8 cellular contexts compared by ENCODE assay signal in the genomic region with DNA sequence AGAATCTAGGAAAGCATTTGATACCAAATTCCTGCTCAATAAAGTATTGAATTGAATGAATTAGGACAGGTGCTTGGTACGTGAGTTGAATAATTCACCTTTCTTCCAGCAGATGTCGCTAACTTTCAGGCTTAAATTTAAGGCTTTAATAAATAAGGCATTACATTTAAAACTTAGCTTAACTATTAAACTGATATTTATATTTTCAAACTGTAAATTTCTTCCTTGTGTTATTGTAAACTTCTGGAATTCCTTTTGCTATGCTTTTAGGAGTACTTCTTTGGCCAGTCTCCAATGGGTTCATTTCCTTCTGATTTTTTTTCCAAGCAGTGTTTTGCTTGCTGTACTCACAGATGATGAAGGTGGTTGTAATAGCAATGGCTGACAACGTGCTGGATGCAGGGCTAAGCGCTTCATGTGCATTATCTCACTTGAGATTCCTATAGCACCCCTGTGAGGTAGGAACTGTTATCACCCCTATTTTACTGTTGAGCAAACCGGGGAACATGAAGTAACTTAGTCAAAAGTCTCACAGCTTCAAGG.
A peak's percentile ranks its signal among the peaks of the same experiment; 100 is the strongest.
DNase-seq lines count a peak whose midpoint lies in the region; ATAC-seq and TF ChIP-seq lines count a peak whose summit lies in the region.

No MANE protein-coding gene starts in this region.

- no peak overlapping the region for H3K27ac ChIP-seq in upper lobe of right lung

- no peak overlapping the region for H3K4me3 Mint-ChIP-seq in activated T-helper 1 cell treated with anti-CD3 and anti-CD28 coated beads, Interleukin-12 subunit alpha, Interleukin-12 subunit beta, Interleukin-2, Interleukin-4 antibody, amounts not matched to agents 30 ng/mL and 10 ng/mL and 1 ng/mL, durations not matched to agents 14 hours and 24 hours and 36 hours
- no peak overlapping the region for H3K4me3 Mint-ChIP-seq in MCF 10A (ENCODE audit: unreplicated experiment)

- H3K36me3 ChIP-seq in upper lobe of right lung = no peaks in the 10 kb centered on the region

- ATAC-seq in upper lobe of right lung (peak; percentile 28), GM19452 (IDR thresholded peaks at IDR 0.05; ENCODE audit: unreplicated experiment) (no peak)

- H3K27me3 Mint-ChIP-seq in activated T-helper 1 cell treated with anti-CD3 and anti-CD28 coated beads, Interleukin-12 subunit alpha, Interleukin-12 subunit beta, Interleukin-2, Interleukin-4 antibody, amounts not matched to agents 30 ng/mL and 10 ng/mL and 1 ng/mL, durations not matched to agents 14 hours and 24 hours and 36 hours (ENCODE audit: insufficient read depth) = peaks cover 3% of the 10 kb centered on the region
- no peaks in the 10 kb centered on the region for H3K27me3 Mint-ChIP-seq in MCF 10A (ENCODE audit: insufficient read depth, unreplicated experiment)

- TF ChIP-seq CTCF in MCF 10A (IDR thresholded peaks at IDR 0.05; ENCODE audit: unreplicated experiment) = peak; percentile 35
- peak; percentile 83 for TF ChIP-seq CTCF in upper lobe of right lung (IDR thresholded peaks at IDR 0.05)

- DNase-seq in activated T-helper 1 cell treated with Interleukin-2 at 50 U/mL for 16 hours (ENCODE audit: low read depth) (peak; percentile 19), HS-5 (ENCODE audit: low read depth) (peak; percentile 47), NOMO-1 treated with DMSO at 0.1 percent for 48 hours (lab: John Stamatoyannopoulos, UW; ENCODE audit: unreplicated experiment) (peak; percentile 52), MCF 10A (ENCODE audit: unreplicated experiment) (peak; percentile 75), kidney tubule cell (ENCODE audit: low spot score) (peak; percentile 68), upper lobe of right lung (no peak)
- no peak for DNase-seq in activated T-helper 1 cell treated with anti-CD3 and anti-CD28 coated beads, Interleukin-12 subunit alpha, Interleukin-12 subunit beta, Interleukin-2, Interleukin-4 antibody, amounts not matched to agents 30 ng/mL and 10 ng/mL and 1 ng/mL, durations not matched to agents 14 hours and 24 hours and 36 hours (ENCODE audit: low spot score)

- no peaks in the 10 kb centered on the region for H3K9me3 ChIP-seq in upper lobe of right lung

- H3K27ac Mint-ChIP-seq in activated T-helper 1 cell treated with anti-CD3 and anti-CD28 coated beads, Interleukin-12 subunit alpha, Interleukin-12 subunit beta, Interleukin-2, Interleukin-4 antibody, amounts not matched to agents 30 ng/mL and 10 ng/mL and 1 ng/mL, durations not matched to agents 14 hours and 24 hours and 36 hours = no peak overlapping the region
- no peak overlapping the region for H3K27ac Mint-ChIP-seq in MCF 10A (ENCODE audit: low read depth, unreplicated experiment)

- intact Hi-C loops in activated T-helper 1 cell treated with anti-CD3 and anti-CD28 coated beads, Interleukin-12 subunit alpha, Interleukin-12 subunit beta, Interleukin-2, Interleukin-4 antibody, amounts not matched to agents 30 ng/mL and 10 ng/mL and 1 ng/mL, durations not matched to agents 14 hours and 24 hours and 36 hours (cut with micrococcal nuclease) = loop anchor here (1.0 kb wide), 3 partner anchors 700 to 818 kb away; no protein-coding TSS in a partner anchor
- intact Hi-C loops in MCF 10A (cut with micrococcal nuclease) = loop anchor here (2.0 kb wide), 1 partner anchor 13 kb away; no protein-coding TSS in a partner anchor
- intact Hi-C loops in upper lobe of right lung (cut with DNase I) = no loop called here

- CTCF ChIA-PET in MCF 10A (lab: Yijun Ruan, JAX) = interaction anchor here (0.6 to 5.7 kb wide), 64 partner anchors 8 to 1906 kb away, joined by 3 to 98 read pairs (median 4); no protein-coding TSS in a partner anchor

- no peaks in the 10 kb centered on the region for H3K4me1 ChIP-seq in upper lobe of right lung

- H3K9me3 Mint-ChIP-seq in activated T-helper 1 cell treated with anti-CD3 and anti-CD28 coated beads, Interleukin-12 subunit alpha, Interleukin-12 subunit beta, Interleukin-2, Interleukin-4 antibody, amounts not matched to agents 30 ng/mL and 10 ng/mL and 1 ng/mL, durations not matched to agents 14 hours and 24 hours and 36 hours = no peaks in the 10 kb centered on the region
- no peaks in the 10 kb centered on the region for H3K9me3 Mint-ChIP-seq in MCF 10A (ENCODE audit: unreplicated experiment)

- H3K36me3 Mint-ChIP-seq in activated T-helper 1 cell treated with anti-CD3 and anti-CD28 coated beads, Interleukin-12 subunit alpha, Interleukin-12 subunit beta, Interleukin-2, Interleukin-4 antibody, amounts not matched to agents 30 ng/mL and 10 ng/mL and 1 ng/mL, durations not matched to agents 14 hours and 24 hours and 36 hours (ENCODE audit: low read depth) = no peaks in the 10 kb centered on the region
- H3K36me3 Mint-ChIP-seq in MCF 10A (ENCODE audit: insufficient read depth, unreplicated experiment) = no peaks in the 10 kb centered on the region

- no peaks in the 10 kb centered on the region for H3K4me1 Mint-ChIP-seq in activated T-helper 1 cell treated with anti-CD3 and anti-CD28 coated beads, Interleukin-12 subunit alpha, Interleukin-12 subunit beta, Interleukin-2, Interleukin-4 antibody, amounts not matched to agents 30 ng/mL and 10 ng/mL and 1 ng/mL, durations not matched to agents 14 hours and 24 hours and 36 hours (ENCODE audit: low read depth)
- peaks cover 5% of the 10 kb centered on the region for H3K4me1 Mint-ChIP-seq in MCF 10A (ENCODE audit: insufficient read depth, unreplicated experiment)

- H3K4me3 ChIP-seq in upper lobe of right lung = no peak overlapping the region

- no TSS peak for BruUV-seq in MCF 10A (replicated peaks; lab: Mats Ljungman, UMichigan)

- H3K27me3 ChIP-seq in upper lobe of right lung = no peaks in the 10 kb centered on the region

- POLR2A ChIA-PET in MCF 10A (lab: Yijun Ruan, JAX) = interaction anchor here (0.7 to 2.0 kb wide), 13 partner anchors 9 to 817 kb away, joined by 3 to 8 read pairs (median 4); no protein-coding TSS in a partner anchor

Comparison
In these comparisons a context has a peak if more than half of its experiments do, and no peak if none do; other contexts are left out.
1. DNase-seq: peak in activated T-helper 1 cell treated with Interleukin-2 at 50 U/mL for 16 hours (single experiment), HS-5 (single experiment), NOMO-1 treated with DMSO at 0.1 percent for 48 hours (single experiment), MCF 10A (single experiment) and kidney tubule cell (single experiment); none in activated T-helper 1 cell treated with anti-CD3 and anti-CD28 coated beads, Interleukin-12 subunit alpha, Interleukin-12 subunit beta, Interleukin-2, Interleukin-4 antibody, amounts not matched to agents 30 ng/mL and 10 ng/mL and 1 ng/mL, durations not matched to agents 14 hours and 24 hours and 36 hours (single experiment) and upper lobe of right lung (single experiment).